8 cellular contexts compared by ENCODE assay signal in the genomic region with DNA sequence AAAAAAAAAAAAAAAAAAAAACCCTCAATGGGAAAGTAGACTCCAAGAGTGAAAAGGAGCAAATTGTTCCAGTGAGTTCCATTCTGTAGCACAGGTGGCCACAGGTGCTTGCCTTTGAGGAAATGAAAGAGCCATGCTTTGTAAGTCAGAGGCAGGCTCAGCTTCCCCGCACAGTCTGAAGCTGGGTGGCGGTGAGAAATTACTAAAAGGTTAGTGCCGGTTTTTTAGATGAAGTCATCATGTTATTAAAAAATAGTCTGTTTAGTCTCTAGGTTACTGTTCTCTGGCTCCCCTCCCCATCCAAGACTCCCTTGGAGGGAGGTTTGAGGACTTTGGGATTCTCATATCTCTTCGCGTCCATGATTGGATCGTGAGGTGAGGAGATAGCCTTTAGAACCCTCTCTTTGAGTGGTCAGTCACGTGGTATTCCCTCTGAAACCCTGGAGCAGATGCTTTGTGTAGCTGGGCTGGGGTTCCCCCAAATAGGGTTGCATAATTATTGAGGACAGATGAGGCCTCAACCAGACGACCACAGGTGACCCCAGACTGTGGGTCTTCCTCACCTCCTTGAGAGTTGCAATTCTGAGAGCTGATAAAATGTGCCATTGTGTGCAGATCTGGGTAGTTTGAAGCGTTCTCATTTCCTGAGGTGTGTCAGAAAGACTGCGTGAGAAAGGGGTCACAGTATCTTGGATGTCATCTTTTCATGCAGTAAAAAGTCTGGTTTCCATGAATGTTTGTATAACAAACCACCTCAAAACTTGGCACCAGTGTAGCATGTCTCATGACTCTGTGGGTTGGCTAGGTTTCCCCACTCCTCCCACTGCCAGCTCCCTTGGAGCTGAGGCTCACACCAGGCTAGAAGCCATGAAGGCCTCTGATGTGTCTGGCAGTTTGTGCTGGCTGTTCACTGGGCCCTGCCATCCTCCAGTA. TPM values are rescaled to one million over a fixed set of nuclear protein-coding genes. Genes with fewer than 3 reads are reported as not detected.
DNase-seq lines count a peak whose midpoint lies in the region; ATAC-seq and TF ChIP-seq lines count a peak whose summit lies in the region.

No MANE protein-coding gene starts in this region.

- peak overlapping the region; percentile 68 for H3K27ac ChIP-seq in layer of hippocampus (ENCODE audit: low read depth, low read length)

- H3K27me3 Mint-ChIP-seq in brain: no peaks in the 10 kb centered on the region

- H3K27ac Mint-ChIP-seq in brain: peak overlapping the region in 4 of 5 experiments; percentile 80 to 97 (median 94)

- H3K27me3 ChIP-seq in layer of hippocampus (ENCODE audit: control insufficient read depth, insufficient read depth, low read length): no peaks in the 10 kb centered on the region

- no peaks in the 10 kb centered on the region for H3K9me3 Mint-ChIP-seq in brain

- H3K4me1 Mint-ChIP-seq in brain: peaks cover 80% of the 10 kb centered on the region

- TF ChIP-seq CTCF in brain (conservative IDR thresholded peaks at IDR 0.05): no peak

- peaks cover 21% of the 10 kb centered on the region for H3K36me3 Mint-ChIP-seq in brain

- ATAC-seq in HG03060 (IDR thresholded peaks at IDR 0.05; ENCODE audit: low read depth, unreplicated experiment) (peak; percentile 41), SK-N-SH treated with all-trans-retinoic acid at 6 μM for 48 hours (peak; percentile 80)

- peak; percentile 42 for DNase-seq in activated CD4-positive, CD25-positive, alpha-beta regulatory T cell treated with anti-CD3 and anti-CD28 coated beads, Interleukin-2, amount 50 U/mL, for 16 hours (ENCODE audit: low read depth, low spot score)
- no peak for DNase-seq in activated CD4-positive, CD25-positive, alpha-beta regulatory T cell (lab: John Stamatoyannopoulos, UW)
- peak; percentile 19 to 30 for DNase-seq in stimulated activated CD8-positive, alpha-beta memory T cell treated with anti-CD3 and anti-CD28 coated beads, Interleukin-2, amount 100 ng/mL, for 1 hour (ENCODE audit: low read depth in 2 of 2)
- DNase-seq in putamen (ENCODE audit: low spot score): no peak

- H3K4me3 Mint-ChIP-seq in brain: peak overlapping the region in 3 of 5 experiments; percentile 5 to 39 (median 27)

TF ChIP-seq in SK-N-SH treated with all-trans-retinoic acid at 6 μM for 48 hours, 23 proteins besides CTCF, POLR2A, EP300 and RAD21:
- TF ChIP-seq ZFP3 (CRISPR knock-in tag; IDR thresholded peaks at IDR 0.05): 0 out of 2 replicates have a peak, but pooled peaks have one; percentile 9
- no peak for TF ChIP-seq POU6F1 (CRISPR knock-in tag; IDR thresholded peaks at IDR 0.05; ENCODE audit: borderline replicate concordance, low read depth)

RNA-seq across cellular contexts. Expression of gene OGDH, which starts 27.1 kb away (rescaled TPM):
- 177 TPM for polyA plus RNA-seq in brain (ENCODE audit: insufficient read depth, low read depth, low replicate concordance)

RNA-seq across cellular contexts. Expression of gene TMED4, which starts 51.5 kb away (rescaled TPM):
- polyA plus RNA-seq in brain (ENCODE audit: insufficient read depth, low read depth, low replicate concordance): 96.9 TPM

RNA-seq across cellular contexts. Expression of gene DDX56, which starts 59.8 kb away (rescaled TPM):
- polyA plus RNA-seq in brain (ENCODE audit: insufficient read depth, low read depth, low replicate concordance): 62.8 TPM

Comparison
In these comparisons a context has a peak if more than half of its experiments do, and no peak if none do; other contexts are left out.
1. DNase-seq: peak in activated CD4-positive, CD25-positive, alpha-beta regulatory T cell treated with anti-CD3 and anti-CD28 coated beads, Interleukin-2, amount 50 U/mL, for 16 hours (single experiment) and stimulated activated CD8-positive, alpha-beta memory T cell treated with anti-CD3 and anti-CD28 coated beads, Interleukin-2, amount 100 ng/mL, for 1 hour (2 of 2); none in activated CD4-positive, CD25-positive, alpha-beta regulatory T cell (0 of 4) and putamen (single experiment).